Comparison of ENCODE assay signal across 16 cellular contexts in genomic region chr6:159615923-159616322, GRCh38.
DNase-seq lines count a peak whose midpoint lies in the region; ATAC-seq and TF ChIP-seq lines count a peak whose summit lies in the region.
"Had no signal": no experiment of that assay in that cellular context is flagged by ENCODE, and none has a peak within 500 bp of the region (broad histone marks: within the 10 kb centered on the region; RNA-seq: fewer than 3 reads in every experiment).

No MANE protein-coding gene starts in this region.

- H3K4me3 ChIP-seq in BLaER1 (no peak overlapping the region), retinal pigment epithelial cell (ENCODE audit: low read length) (no peak overlapping the region), lower lobe of right lung (no peak overlapping the region)
- H3K4me3 ChIP-seq: A549 had no signal

- no peak for ATAC-seq in GM19035 (IDR thresholded peaks at IDR 0.05; ENCODE audit: unreplicated experiment)
- ATAC-seq in lower lobe of right lung, result no peak
- ATAC-seq: A549, HepG2 had no signal

- no peaks in the 10 kb centered on the region for H4K20me1 ChIP-seq in BLaER1

- no peak overlapping the region for H3K9ac ChIP-seq in BLaER1
- H3K9ac ChIP-seq: KMS-11 had no signal

- DNase-seq in EH (ENCODE audit: low read depth) (peak; percentile 22), NCI-H69 (lab: John Stamatoyannopoulos, UW) (peak; percentile 13), retinal pigment epithelial cell (ENCODE audit: low read depth) (peak; percentile 52), substantia nigra (lab: John Stamatoyannopoulos, UW) (no peak), lower lobe of right lung (no peak)
- DNase-seq: C1 segment of cervical spinal cord; Calu3; CD4-positive, alpha-beta T cell; DND-41; GOT3; H9 had no signal

- H3K4me1 ChIP-seq in BLaER1 (peaks cover 21% of the 10 kb centered on the region), lower lobe of right lung (no peaks in the 10 kb centered on the region)
- H3K4me1 ChIP-seq: A549 had no signal

- no peaks in the 10 kb centered on the region for H3K27me3 ChIP-seq in BLaER1
- no peaks in the 10 kb centered on the region for H3K27me3 ChIP-seq in lower lobe of right lung (ENCODE audit: low read depth)

- no peak for TF ChIP-seq CTCF in retinal pigment epithelial cell (conservative IDR thresholded peaks at IDR 0.05; ENCODE audit: low read depth, low read length)
- no peak for TF ChIP-seq CTCF in lower lobe of right lung (IDR thresholded peaks at IDR 0.05)

- H3K9me3 ChIP-seq in BLaER1 (peaks cover 32% of the 10 kb centered on the region), lower lobe of right lung (peaks cover 17% of the 10 kb centered on the region)
- H3K9me3 ChIP-seq: A549 had no signal

- H3K27ac ChIP-seq in BLaER1, result no peak overlapping the region
- H3K27ac ChIP-seq in substantia nigra (ENCODE audit: low read depth, low read length, poor library complexity, severe bottlenecking), result no peak overlapping the region
- no peak overlapping the region for H3K27ac ChIP-seq in lower lobe of right lung
- H3K27ac ChIP-seq: A549, KMS-11 had no signal

- 0 out of 2 replicates have a peak overlapping the region, but pooled peaks have one; percentile 20 for H3K4me2 ChIP-seq in BLaER1
- H3K4me2 ChIP-seq: A549, KMS-11 had no signal

- intact Hi-C loops in lower lobe of right lung (cut with DNase I), result no loop called here

- H3K36me3 ChIP-seq in BLaER1 (no peaks in the 10 kb centered on the region), lower lobe of right lung (no peaks in the 10 kb centered on the region)

Comparison
In these comparisons a context has a peak if more than half of its experiments do, and no peak if none do; other contexts are left out.
1. DNase-seq: peak in EH (single experiment), NCI-H69 (single experiment) and retinal pigment epithelial cell (single experiment); none in substantia nigra (0 of 49) and lower lobe of right lung (single experiment).